ENCODE assay signal across 18 cellular contexts in genomic region chrX:41338422-41338821, GRCh38. TPM values are rescaled to one million over a fixed set of nuclear protein-coding genes. Genes with fewer than 3 reads are reported as not detected.
DNase-seq lines count a peak whose midpoint lies in the region; ATAC-seq and TF ChIP-seq lines count a peak whose summit lies in the region.
"Had no signal": no experiment of that assay in that cellular context is flagged by ENCODE, and none has a peak within 500 bp of the region (broad histone marks: within the 10 kb centered on the region; RNA-seq: fewer than 3 reads in every experiment).

No MANE protein-coding gene starts in this region.

- H3K27ac Mint-ChIP-seq in T-helper 1 cell treated with Interleukin-12 subunit alpha and Interleukin-12 subunit beta and Interleukin-4 antibody, amounts not matched to agents 30 μg/mL and 1 μg/mL, for 36 hours, result no peak overlapping the region
- H3K27ac Mint-ChIP-seq in T-helper 17 cell (no peak overlapping the region), progenitor cell of endocrine pancreas (peak overlapping the region; percentile 31)

- H3K36me3 Mint-ChIP-seq in T-helper 1 cell treated with Interleukin-12 subunit alpha and Interleukin-12 subunit beta and Interleukin-4 antibody, amounts not matched to agents 30 μg/mL and 1 μg/mL, for 36 hours (ENCODE audit: low read depth), result peaks cover 57% of the 10 kb centered on the region
- peaks cover 4% of the 10 kb centered on the region for H3K36me3 Mint-ChIP-seq in T-helper 17 cell (ENCODE audit: low read depth)
- H3K36me3 Mint-ChIP-seq in progenitor cell of endocrine pancreas (ENCODE audit: insufficient read depth), result peaks cover 20% of the 10 kb centered on the region

- no peaks in the 10 kb centered on the region for H3K27me3 Mint-ChIP-seq in T-helper 1 cell treated with Interleukin-12 subunit alpha and Interleukin-12 subunit beta and Interleukin-4 antibody, amounts not matched to agents 30 μg/mL and 1 μg/mL, for 36 hours (ENCODE audit: low read depth)
- H3K27me3 Mint-ChIP-seq in T-helper 17 cell (no peaks in the 10 kb centered on the region), progenitor cell of endocrine pancreas (no peaks in the 10 kb centered on the region)

- H3K4me3 ChIP-seq in esophagus muscularis mucosa, result peak overlapping the region; percentile 5 to 90 (median 82)

- TF ChIP-seq POLR2A in esophagus muscularis mucosa (IDR thresholded peaks at IDR 0.05; ENCODE audit: low read depth), result no peak

- peak overlapping the region; percentile 13 to 100 (median 71) for H3K27ac ChIP-seq in esophagus muscularis mucosa (replicated peaks in 1 of 4)
- H3K27ac ChIP-seq: VCaP had no signal

- H3K4me1 ChIP-seq in esophagus muscularis mucosa, result peaks cover 40 to 61% (median 46%) of the 10 kb centered on the region in 4 donors

- H3K9me3 ChIP-seq in T-helper 17 cell (ENCODE audit: control insufficient read depth, low read length, poor library complexity, severe bottlenecking) (no peaks in the 10 kb centered on the region), esophagus muscularis mucosa (no peaks in the 10 kb centered on the region)

- 56% methylated on average over 1 of the region's 1 CpG for WGBS in esophagus muscularis mucosa

- peaks cover 30% of the 10 kb centered on the region for H3K4me1 Mint-ChIP-seq in T-helper 1 cell treated with Interleukin-12 subunit alpha and Interleukin-12 subunit beta and Interleukin-4 antibody, amounts not matched to agents 30 μg/mL and 1 μg/mL, for 36 hours (ENCODE audit: low read depth)
- H3K4me1 Mint-ChIP-seq in T-helper 17 cell (peaks cover 31% of the 10 kb centered on the region), progenitor cell of endocrine pancreas (ENCODE audit: low read depth) (peaks cover 12% of the 10 kb centered on the region)

- no peaks in the 10 kb centered on the region for H3K27me3 ChIP-seq in esophagus muscularis mucosa

- no peak for TF ChIP-seq EP300 in esophagus muscularis mucosa (IDR thresholded peaks at IDR 0.05)

- H3K36me3 ChIP-seq in esophagus muscularis mucosa, result peaks cover 25 to 56% (median 30%) of the 10 kb centered on the region in 4 donors

- DNase-seq in T-helper 1 cell, result no peak
- DNase-seq in T-helper 17 cell, result no peak
- no peak for DNase-seq in esophagus muscularis mucosa (ENCODE audit: extremely low spot score)
- no peak for DNase-seq in progenitor cell of endocrine pancreas (ENCODE audit: low spot score, unreplicated experiment)
- DNase-seq in omental fat pad (ENCODE audit: low spot score), result no peak
- DNase-seq: 8988T; aorta; foreskin melanocyte; GF-D8; H9; NCI-H1092; OCI-M1; stimulated activated CD4-positive, alpha-beta T cell treated with anti-CD3 and anti-CD28 coated beads, Interleukin-15, amount 100 ng/mL, for 24 hours; substantia nigra had no signal

- ATAC-seq in T-helper 17 cell (no peak), HG03095 (IDR thresholded peaks at IDR 0.05; ENCODE audit: unreplicated experiment) (no peak), omental fat pad (ENCODE audit: low FRiP score) (no peak), HG02623 (IDR thresholded peaks at IDR 0.05; ENCODE audit: unreplicated experiment) (no peak)

- H3K9me3 Mint-ChIP-seq in T-helper 1 cell treated with Interleukin-12 subunit alpha and Interleukin-12 subunit beta and Interleukin-4 antibody, amounts not matched to agents 30 μg/mL and 1 μg/mL, for 36 hours, result no peaks in the 10 kb centered on the region
- peaks cover 4% of the 10 kb centered on the region for H3K9me3 Mint-ChIP-seq in progenitor cell of endocrine pancreas (ENCODE audit: low read depth)

- H3K4me3 Mint-ChIP-seq in T-helper 1 cell treated with Interleukin-12 subunit alpha and Interleukin-12 subunit beta and Interleukin-4 antibody, amounts not matched to agents 30 μg/mL and 1 μg/mL, for 36 hours, result peak overlapping the region; percentile 70
- peak overlapping the region; percentile 70 for H3K4me3 Mint-ChIP-seq in T-helper 17 cell
- peak overlapping the region; percentile 38 for H3K4me3 Mint-ChIP-seq in progenitor cell of endocrine pancreas (ENCODE audit: low read depth)

- intact Hi-C loops in esophagus muscularis mucosa (cut with DNase I), result loop anchor here (10.0 kb wide), 2 partner anchors 106 to 254 kb away; partner anchors contain the start of genes NYX and USP9X

- TF ChIP-seq CTCF in esophagus muscularis mucosa (IDR thresholded peaks at IDR 0.05) (no peak), progenitor cell of endocrine pancreas (IDR thresholded peaks at IDR 0.05; ENCODE audit: unreplicated experiment) (no peak), omental fat pad (IDR thresholded peaks at IDR 0.05) (no peak)

RNA-seq across cellular contexts. Expression of gene DDX3X, which starts 4.5 kb away (rescaled TPM):
- total RNA-seq in T-helper 17 cell (100 to 1,000 TPM; 795 to 944 TPM), esophagus muscularis mucosa (100 to 1,000 TPM; 169 to 282 (median 253) TPM), progenitor cell of endocrine pancreas (308 and 338 TPM in 2 replicates), omental fat pad (100 to 1,000 TPM; 322 to 542 (median 395) TPM)
